Comparison of ENCODE assay signal across 39 cellular contexts in genomic region chr5:163718256-163718655, GRCh38.
"Had no signal": no experiment of that assay in that cellular context is flagged by ENCODE, and none has a peak within 500 bp of the region (broad histone marks: within the 10 kb centered on the region; RNA-seq: fewer than 3 reads in every experiment).

No MANE protein-coding gene starts in this region.

- H3K4me1 ChIP-seq: ascending aorta, Peyer's patch had no signal

- H3K4me3 ChIP-seq: ascending aorta, Peyer's patch had no signal

- H3K9me3 ChIP-seq: ascending aorta, Peyer's patch had no signal

- DNase-seq: activated B cell treated with CpG ODN at 0.5 μM for 24 hours; activated CD4-positive, alpha-beta memory T cell treated with anti-CD3 and anti-CD28 coated beads for 36 hours; activated CD4-positive, alpha-beta T cell treated with anti-CD3 and anti-CD28 coated beads for 4 hours; activated CD4-positive, alpha-beta T cell treated with anti-CD3 and anti-CD28 coated beads, Interleukin-2, amount 50 U/mL, for 1 hour; activated CD4-positive, CD25-positive, alpha-beta regulatory T cell treated with anti-CD3 and anti-CD28 coated beads, Interleukin-2, amount 50 U/mL, for 72 hours; activated CD8-positive, alpha-beta memory T cell treated with anti-CD3 and anti-CD28 coated beads for 24 hours; activated effector memory CD4-positive, alpha-beta T cell treated with anti-CD3 and anti-CD28 coated beads, Interleukin-2, amount 50 U/mL, for 16 hours; activated naive CD4-positive, alpha-beta T cell; activated naive CD4-positive, alpha-beta T cell treated with anti-CD3 and anti-CD28 coated beads, Interleukin-2, amount 50 U/mL, for 16 hours; activated naive CD8-positive, alpha-beta T cell treated with anti-CD3 and anti-CD28 coated beads for 36 hours; activated T-cell treated with anti-CD3 and anti-CD28 coated beads, Interleukin-2, amount 50 U/mL, for 1 hour; activated T-cell treated with anti-CD3 and anti-CD28 coated beads, Interleukin-2, amount 50 U/mL, for 72 hours; amniotic stem cell; central memory CD4-positive, alpha-beta T cell; Kasumi-1; KG1; MM.1S; MV-4-11; NCI-H1092; NCI-H1436 treated with DMSO at 0.1 percent for 48 hours; NCI-H1694 treated with DMSO at 0.1 percent for 48 hours; NCI-H2029 treated with DMSO at 0.1 percent for 48 hours; NCI-H2107; NCI-H2171; NCI-H510A; NCI-H526; NCI-H748 treated with DMSO at 0.1 percent for 48 hours; NK-92 treated with Interleukin-12 subunit alpha and Interleukin-12 subunit beta, amount 100 ng/mL, for 24 hours; PC-3; Peyer's patch; Right ventricle myocardium superior; RPMI8226; SW 1271; T-helper 1 cell; T-helper 2 cell; T-helper 9 cell had no signal

- ATAC-seq: activated T-cell treated with anti-CD3 and anti-CD28 coated beads, Interleukin-2, amount 50 U/mL, for 72 hours; activated T-helper 17 cell treated with anti-CD3 and anti-CD28 coated beads, Interleukin-2, amount 50 U/mL, for 72 hours; PC-3 had no signal

- H3K4me1 Mint-ChIP-seq: activated B cell treated with CpG ODN at 0.5 μM for 24 hours; activated naive CD8-positive, alpha-beta T cell treated with anti-CD3 and anti-CD28 coated beads for 36 hours; activated T-helper 17 cell treated with anti-CD3 and anti-CD28 coated beads, Interleukin-2, amount 50 U/mL, for 72 hours had no signal

- H3K9me3 Mint-ChIP-seq: activated B cell treated with CpG ODN at 0.5 μM for 24 hours; activated CD4-positive, alpha-beta memory T cell treated with anti-CD3 and anti-CD28 coated beads for 36 hours had no signal

- H3K27me3 Mint-ChIP-seq: activated B cell treated with CpG ODN at 0.5 μM for 24 hours; activated CD4-positive, alpha-beta memory T cell treated with anti-CD3 and anti-CD28 coated beads for 36 hours; activated naive CD8-positive, alpha-beta T cell treated with anti-CD3 and anti-CD28 coated beads for 36 hours had no signal

- H3K36me3 Mint-ChIP-seq: activated CD4-positive, alpha-beta memory T cell treated with anti-CD3 and anti-CD28 coated beads for 36 hours; activated naive CD8-positive, alpha-beta T cell treated with anti-CD3 and anti-CD28 coated beads for 36 hours had no signal

- H3K27ac Mint-ChIP-seq: activated B cell treated with CpG ODN at 0.5 μM for 24 hours; activated CD4-positive, alpha-beta memory T cell treated with anti-CD3 and anti-CD28 coated beads for 36 hours; activated naive CD8-positive, alpha-beta T cell treated with anti-CD3 and anti-CD28 coated beads for 36 hours; activated T-cell treated with anti-CD3 and anti-CD28 coated beads, Interleukin-2, amount 50 U/mL, for 72 hours; activated T-helper 17 cell treated with anti-CD3 and anti-CD28 coated beads, Interleukin-2, amount 50 U/mL, for 72 hours had no signal

- H3K27me3 ChIP-seq: ascending aorta, Peyer's patch had no signal

- H3K36me3 ChIP-seq: ascending aorta, Peyer's patch had no signal

- H3K4me3 Mint-ChIP-seq: activated B cell treated with CpG ODN at 0.5 μM for 24 hours; activated CD4-positive, alpha-beta memory T cell treated with anti-CD3 and anti-CD28 coated beads for 36 hours; activated naive CD8-positive, alpha-beta T cell treated with anti-CD3 and anti-CD28 coated beads for 36 hours; activated T-cell treated with anti-CD3 and anti-CD28 coated beads, Interleukin-2, amount 50 U/mL, for 72 hours; activated T-helper 17 cell treated with anti-CD3 and anti-CD28 coated beads, Interleukin-2, amount 50 U/mL, for 72 hours had no signal

- H3K27ac ChIP-seq: ascending aorta, Peyer's patch, VCaP had no signal
